8 cellular contexts compared by ENCODE assay signal in the genomic region with DNA sequence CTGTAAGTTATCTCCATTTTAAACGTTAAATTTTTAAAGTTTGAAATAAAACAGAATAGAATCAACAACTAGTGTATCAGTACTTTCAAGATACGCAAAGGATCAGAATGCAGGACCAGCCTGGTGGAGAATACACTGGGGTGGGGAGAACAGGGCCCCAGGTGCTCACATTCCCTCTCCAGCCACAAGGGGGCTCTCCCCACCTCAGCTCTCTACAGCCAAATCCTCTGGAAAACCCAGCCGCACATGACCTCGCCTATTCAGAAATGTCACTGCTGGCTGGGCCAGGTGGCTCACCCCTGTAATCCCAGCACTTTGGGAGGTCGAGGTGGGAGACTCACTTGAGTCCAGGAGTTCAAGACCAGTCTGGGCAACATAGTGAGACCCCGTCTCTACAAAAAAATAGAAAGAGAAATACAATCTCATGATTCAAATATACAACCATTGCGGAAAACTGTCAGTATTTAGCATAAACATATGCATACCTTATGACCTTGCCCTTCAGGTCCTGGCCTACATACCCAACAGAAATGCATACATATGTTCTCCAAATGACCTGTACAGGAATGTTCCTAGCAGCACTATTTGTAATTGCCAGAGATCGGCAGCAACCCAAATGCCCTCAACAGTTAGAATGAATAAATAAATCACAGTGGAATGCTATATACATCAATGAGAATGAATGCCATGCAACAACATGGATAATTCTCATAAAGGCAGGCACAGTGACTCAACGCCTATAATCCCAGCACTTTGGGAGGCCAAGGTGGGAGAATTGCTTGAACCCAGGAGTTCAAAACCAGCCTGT. TPM values are rescaled to one million over a fixed set of nuclear protein-coding genes. Genes with fewer than 3 reads are reported as not detected.
DNase-seq lines count a peak whose midpoint lies in the region; ATAC-seq and TF ChIP-seq lines count a peak whose summit lies in the region.

No MANE protein-coding gene starts in this region.

- H3K36me3 ChIP-seq in GM23338 (ENCODE audit: insufficient read depth): no peaks in the 10 kb centered on the region
- no peaks in the 10 kb centered on the region for H3K36me3 ChIP-seq in naive thymus-derived CD4-positive, alpha-beta T cell (ENCODE audit: control insufficient read depth in 2 of 3, insufficient read depth in 3 of 3, low read length in 3 of 3)

- intact Hi-C loops in naive thymus-derived CD4-positive, alpha-beta T cell (cut with micrococcal nuclease): loop anchor here (1.0 to 10.0 kb wide), 4 partner anchors 14 to 352 kb away; a partner anchor contains a TSS

- no peak overlapping the region for H3K27ac ChIP-seq in GM23338 (ENCODE audit: low read depth)
- H3K27ac ChIP-seq in naive thymus-derived CD4-positive, alpha-beta T cell (ENCODE audit: low read depth, low read length): no peak overlapping the region

- no peaks in the 10 kb centered on the region for H3K4me1 Mint-ChIP-seq in GM23338
- H3K4me1 Mint-ChIP-seq in activated CD4-positive, alpha-beta memory T cell treated with anti-CD3 and anti-CD28 coated beads, Interleukin-2, amount 10 ng/mL, durations not matched to agents 7 days and 5 days: peaks cover 33% of the 10 kb centered on the region
- peaks cover 22 to 56% (median 43%) of the 10 kb centered on the region in 7 donors for H3K4me1 Mint-ChIP-seq in naive thymus-derived CD4-positive, alpha-beta T cell

- peaks cover 4% of the 10 kb centered on the region for H3K27me3 Mint-ChIP-seq in GM23338 (ENCODE audit: insufficient read depth, low read depth, poor library complexity)
- peaks cover 2% of the 10 kb centered on the region for H3K27me3 Mint-ChIP-seq in activated CD4-positive, alpha-beta memory T cell treated with anti-CD3 and anti-CD28 coated beads, Interleukin-2, amount 10 ng/mL, durations not matched to agents 7 days and 5 days
- peaks cover 0 to 2% (median 0%) of the 10 kb centered on the region in 5 donors for H3K27me3 Mint-ChIP-seq in naive thymus-derived CD4-positive, alpha-beta T cell

- H3K27ac Mint-ChIP-seq in GM23338: no peak overlapping the region
- no peak overlapping the region for H3K27ac Mint-ChIP-seq in activated CD4-positive, alpha-beta memory T cell treated with anti-CD3 and anti-CD28 coated beads, Interleukin-2, amount 10 ng/mL, durations not matched to agents 7 days and 5 days
- H3K27ac Mint-ChIP-seq in naive thymus-derived CD4-positive, alpha-beta T cell: peak overlapping the region in 8 of 9 donors; percentile 10 to 89 (median 70)

- no peak overlapping the region for H3K4me2 ChIP-seq in GM23338

- no peaks in the 10 kb centered on the region for H4K20me1 ChIP-seq in GM23338 (replicated peaks; ENCODE audit: insufficient read depth)

- CTCF ChIA-PET in activated CD4-positive, alpha-beta memory T cell treated with anti-CD3 and anti-CD28 coated beads, Interleukin-2, amount 10 ng/mL, durations not matched to agents 7 days and 5 days (lab: Charles Lee): interaction anchor here (0.7 to 12.7 kb wide), 24 partner anchors 11 to 377 kb away, joined by 3 to 198 read pairs (median 4); a partner anchor contains a TSS
- CTCF ChIA-PET in naive thymus-derived CD4-positive, alpha-beta T cell (lab: Charles Lee): interaction anchor here (0.7 to 6.1 kb wide), 9 partner anchors 10 to 377 kb away, joined by 3 to 102 read pairs (median 4); a partner anchor contains a TSS

- H3K9me2 ChIP-seq in GM23338 (ENCODE audit: insufficient read depth): no peaks in the 10 kb centered on the region

- no peak overlapping the region for H3K4me3 ChIP-seq in GM23338
- H3K4me3 ChIP-seq in naive thymus-derived CD4-positive, alpha-beta T cell (ENCODE audit: low read length): no peak overlapping the region

- DNase-seq in Ammon's horn (ENCODE audit: low spot score) (peak; percentile 16), GM23338 (ENCODE audit: low spot score) (peak; percentile 89), NCI-H748 treated with DMSO at 0.1 percent for 48 hours (lab: John Stamatoyannopoulos, UW) (peak; percentile 47)
- peak; percentile 68 for DNase-seq in activated CD4-positive, alpha-beta memory T cell treated with anti-CD3 and anti-CD28 coated beads, Interleukin-2, amount 10 ng/mL, durations not matched to agents 7 days and 5 days
- DNase-seq in effector CD8-positive, alpha-beta T cell (lab: John Stamatoyannopoulos, UW): peak; percentile 53
- peak; percentile 49 to 76 (median 65) for DNase-seq in naive thymus-derived CD4-positive, alpha-beta T cell
- peak; percentile 73 for DNase-seq in stimulated activated naive CD8-positive, alpha-beta T cell treated with anti-CD3 and anti-CD28 coated beads, Interleukin-15, Interleukin-2, amounts not matched to agents 100 U/mL and 50 U/mL, for 24 hours

- POLR2A ChIA-PET in activated CD4-positive, alpha-beta memory T cell treated with anti-CD3 and anti-CD28 coated beads, Interleukin-2, amount 10 ng/mL, durations not matched to agents 7 days and 5 days (lab: Charles Lee): interaction anchor here (0.8 to 1.0 kb wide), 2 partner anchors 14 to 86 kb away, joined by 3 to 4 read pairs; no protein-coding TSS in a partner anchor
- POLR2A ChIA-PET in naive thymus-derived CD4-positive, alpha-beta T cell (lab: Charles Lee): interaction anchor here (0.6 to 3.2 kb wide), 7 partner anchors 14 to 209 kb away, joined by 3 to 23 read pairs (median 3); no protein-coding TSS in a partner anchor

- H3K4me3 Mint-ChIP-seq in GM23338: no peak overlapping the region
- H3K4me3 Mint-ChIP-seq in activated CD4-positive, alpha-beta memory T cell treated with anti-CD3 and anti-CD28 coated beads, Interleukin-2, amount 10 ng/mL, durations not matched to agents 7 days and 5 days: no peak overlapping the region
- H3K4me3 Mint-ChIP-seq in naive thymus-derived CD4-positive, alpha-beta T cell: peak overlapping the region in 2 of 10 donors; percentile 29 to 32

- no peaks in the 10 kb centered on the region for H3K27me3 ChIP-seq in GM23338 (ENCODE audit: insufficient read depth)
- H3K27me3 ChIP-seq in naive thymus-derived CD4-positive, alpha-beta T cell (ENCODE audit: control insufficient read depth in 2 of 2, insufficient read depth in 2 of 2, low read length in 2 of 2): no peaks in the 10 kb centered on the region

- no peaks in the 10 kb centered on the region for H3F3A ChIP-seq in GM23338 (replicated peaks; ENCODE audit: low read depth)

- no peaks in the 10 kb centered on the region for H3K79me2 ChIP-seq in GM23338 (replicated peaks; ENCODE audit: insufficient read depth)

- TF ChIP-seq CTCF in GM23338 (conservative IDR thresholded peaks at IDR 0.05; ENCODE audit: low read depth in 2 of 2): peak; percentile 82 to 86

- no peak overlapping the region for H2AFZ ChIP-seq in GM23338

- ATAC-seq in GM23338: peak; percentile 99
- peak; percentile 99 for ATAC-seq in naive thymus-derived CD4-positive, alpha-beta T cell
- ATAC-seq in stimulated activated naive CD8-positive, alpha-beta T cell treated with anti-CD3 and anti-CD28 coated beads, Interleukin-15, Interleukin-2, amounts not matched to agents 100 U/mL and 50 U/mL, for 24 hours: peak; percentile 90
- ATAC-seq in GM21576 (IDR thresholded peaks at IDR 0.05; ENCODE audit: unreplicated experiment): no peak

- H3K9me3 Mint-ChIP-seq in GM23338: no peaks in the 10 kb centered on the region; the same call in 2 of the 3 replicates
- no peaks in the 10 kb centered on the region for H3K9me3 Mint-ChIP-seq in activated CD4-positive, alpha-beta memory T cell treated with anti-CD3 and anti-CD28 coated beads, Interleukin-2, amount 10 ng/mL, durations not matched to agents 7 days and 5 days
- H3K9me3 Mint-ChIP-seq in naive thymus-derived CD4-positive, alpha-beta T cell: peaks cover 0 to 5% (median 0%) of the 10 kb centered on the region in 11 donors

- H3K4me1 ChIP-seq in GM23338 (ENCODE audit: insufficient read depth): no peaks in the 10 kb centered on the region
- H3K4me1 ChIP-seq in naive thymus-derived CD4-positive, alpha-beta T cell (ENCODE audit: control insufficient read depth in 2 of 2, insufficient read depth in 2 of 2, low read length in 2 of 2): peaks cover 12 to 25% of the 10 kb centered on the region in 2 donors

- no peaks in the 10 kb centered on the region for H3K36me3 Mint-ChIP-seq in GM23338 (ENCODE audit: low read depth)
- H3K36me3 Mint-ChIP-seq in activated CD4-positive, alpha-beta memory T cell treated with anti-CD3 and anti-CD28 coated beads, Interleukin-2, amount 10 ng/mL, durations not matched to agents 7 days and 5 days (ENCODE audit: low read depth): peaks cover 8% of the 10 kb centered on the region
- H3K36me3 Mint-ChIP-seq in naive thymus-derived CD4-positive, alpha-beta T cell: peaks cover 0 to 4% (median 0%) of the 10 kb centered on the region in 5 donors

- no peaks in the 10 kb centered on the region for H3K9me3 ChIP-seq in naive thymus-derived CD4-positive, alpha-beta T cell (ENCODE audit: control insufficient read depth in 2 of 3, low read length in 3 of 3)

TF ChIP-seq in GM23338, 12 proteins besides CTCF, POLR2A, EP300 and RAD21 (continues in another document):
- no peak for TF ChIP-seq EZH2phosphoT487 (IDR thresholded peaks at IDR 0.05; ENCODE audit: unreplicated experiment)

RNA-seq across cellular contexts. Expression of a gene that starts 18.4 kb away (rescaled TPM):
- not detected in 2 replicates for total RNA-seq in GM23338 (2014; rRNA removed; shearing (Covaris generic))
- not detected in 2 replicates for polyA plus RNA-seq in GM23338 (2016; fragmentation: Nextera tagmentation; extraction: Ambion mirVana)
- not detected for total RNA-seq in activated CD4-positive, alpha-beta memory T cell treated with anti-CD3 and anti-CD28 coated beads, Interleukin-2, amount 10 ng/mL, durations not matched to agents 7 days and 5 days
- 1 to 10 TPM in 1 of 5 experiments, not detected in 4; 1.1 TPM for total RNA-seq in naive thymus-derived CD4-positive, alpha-beta T cell
- polyA plus RNA-seq in naive thymus-derived CD4-positive, alpha-beta T cell: not detected

RNA-seq across cellular contexts. Expression of a gene that starts 32.3 kb away (rescaled TPM):
- 3.0 and 3.3 TPM in 2 replicates for total RNA-seq in GM23338 (2014; rRNA removed; shearing (Covaris generic))
- 4.1 and 4.6 TPM in 2 replicates for polyA plus RNA-seq in GM23338 (2016; fragmentation: Nextera tagmentation; extraction: Ambion mirVana)
- 1 to 10 TPM in 1 of 2 experiments, under 1 TPM in 1; 0.63 to 1.0 TPM for total RNA-seq in activated CD4-positive, alpha-beta memory T cell treated with anti-CD3 and anti-CD28 coated beads, Interleukin-2, amount 10 ng/mL, durations not matched to agents 7 days and 5 days
- 10 to 100 TPM in 1 of 5 experiments, 1 to 10 TPM in 4; 1.1 to 30.6 (median 6.1) TPM for total RNA-seq in naive thymus-derived CD4-positive, alpha-beta T cell
- 1 to 10 TPM; 6.5 to 9.1 TPM for polyA plus RNA-seq in naive thymus-derived CD4-positive, alpha-beta T cell

Comparison
In these comparisons a context has a peak if more than half of its experiments do, and no peak if none do; other contexts are left out.
1. DNase-seq: peak in every context shown above with its lines; median percentile 89 in GM23338; 73 in stimulated activated naive CD8-positive, alpha-beta T cell treated with anti-CD3 and anti-CD28 coated beads, Interleukin-15, Interleukin-2, amounts not matched to agents 100 U/mL and 50 U/mL, for 24 hours; 68 in activated CD4-positive, alpha-beta memory T cell treated with anti-CD3 and anti-CD28 coated beads, Interleukin-2, amount 10 ng/mL, durations not matched to agents 7 days and 5 days; 65 in naive thymus-derived CD4-positive, alpha-beta T cell; 53 in effector CD8-positive, alpha-beta T cell; 47 in NCI-H748 treated with DMSO at 0.1 percent for 48 hours; 16 in Ammon's horn.
2. H3K27ac Mint-ChIP-seq: peak in naive thymus-derived CD4-positive, alpha-beta T cell (8 of 9); none in GM23338 (single experiment) and activated CD4-positive, alpha-beta memory T cell treated with anti-CD3 and anti-CD28 coated beads, Interleukin-2, amount 10 ng/mL, durations not matched to agents 7 days and 5 days (single experiment).